Comparison of ENCODE assay signal across 8 cellular contexts in genomic region chr6:158939255-158940170, GRCh38.
DNase-seq lines count a peak whose midpoint lies in the region; ATAC-seq and TF ChIP-seq lines count a peak whose summit lies in the region.

No MANE protein-coding gene starts in this region.

- no peaks in the 10 kb centered on the region for H3K36me3 Mint-ChIP-seq in HFFc6 (ENCODE audit: low read depth)

- CTCF ChIA-PET in BJ (lab: Yijun Ruan, JAX), result no interaction called here

- ATAC-seq in HG03097 (IDR thresholded peaks at IDR 0.05; ENCODE audit: low FRiP score, unreplicated experiment), result no peak

- no peaks in the 10 kb centered on the region for H3K9me3 ChIP-seq in colonic mucosa
- H3K9me3 ChIP-seq in mucosa of stomach (ENCODE audit: control insufficient read depth, low read length), result no peaks in the 10 kb centered on the region

- H3K36me3 ChIP-seq in BJ (ENCODE audit: control insufficient read depth, insufficient read depth, low read length) (no peaks in the 10 kb centered on the region), colonic mucosa (no peaks in the 10 kb centered on the region), mucosa of stomach (ENCODE audit: control insufficient read depth, insufficient read depth, low read length) (no peaks in the 10 kb centered on the region)

- intact Hi-C loops in colonic mucosa (cut with DNase I), result no loop called here

- H3K27ac ChIP-seq in colonic mucosa, result no peak overlapping the region

- peak overlapping the region; percentile 79 for H3K27ac Mint-ChIP-seq in HFFc6

- POLR2A ChIA-PET in BJ (lab: Charles Lee), result no interaction called here

- no peaks in the 10 kb centered on the region for H3K9me3 Mint-ChIP-seq in HFFc6

- H3K4me1 ChIP-seq in colonic mucosa (no peaks in the 10 kb centered on the region), mucosa of stomach (ENCODE audit: control insufficient read depth, insufficient read depth, low read length) (no peaks in the 10 kb centered on the region)

- TF ChIP-seq CTCF in BJ (IDR thresholded peaks at IDR 0.05; ENCODE audit: insufficient read depth, low read depth, low read length) (no peak), HFFc6 (IDR thresholded peaks at IDR 0.05) (no peak), colonic mucosa (IDR thresholded peaks at IDR 0.05) (no peak)

- no peak for DNase-seq in BJ (ENCODE audit: low read depth)
- DNase-seq in HFFc6, result no peak
- DNase-seq in colonic mucosa, result peak; percentile 44
- no peak for DNase-seq in medulla oblongata (ENCODE audit: extremely low spot score)
- DNase-seq in NAMALWA (ENCODE audit: low spot score), result no peak
- no peak for DNase-seq in NCI-H2029 treated with DMSO at 0.1 percent for 48 hours (lab: John Stamatoyannopoulos, UW)

- H3K27me3 Mint-ChIP-seq in HFFc6 (ENCODE audit: insufficient read depth), result peaks cover 7% of the 10 kb centered on the region

- peak overlapping the region; percentile 86 for H3K4me3 Mint-ChIP-seq in HFFc6

- H3K4me3 ChIP-seq in BJ (ENCODE audit: low read depth, low read length) (peak overlapping the region; percentile 24), colonic mucosa (peak overlapping the region; percentile 34), mucosa of stomach (ENCODE audit: low read length) (peak overlapping the region; percentile 3)

- H3K27me3 ChIP-seq in BJ (ENCODE audit: control insufficient read depth, insufficient read depth, low read length) (no peaks in the 10 kb centered on the region), colonic mucosa (no peaks in the 10 kb centered on the region), mucosa of stomach (ENCODE audit: control insufficient read depth, insufficient read depth, low read length) (no peaks in the 10 kb centered on the region)

- peaks cover 22% of the 10 kb centered on the region for H3K4me1 Mint-ChIP-seq in HFFc6 (ENCODE audit: low read depth)

- peak overlapping the region; percentile 32 to 48 for H3K9ac ChIP-seq in colonic mucosa (ENCODE audit: low read depth in 2 of 2, low read length in 2 of 2)
- peak overlapping the region; percentile 22 for H3K9ac ChIP-seq in mucosa of stomach (ENCODE audit: low read length)
